8 cellular contexts compared by ENCODE assay signal in the genomic region with DNA sequence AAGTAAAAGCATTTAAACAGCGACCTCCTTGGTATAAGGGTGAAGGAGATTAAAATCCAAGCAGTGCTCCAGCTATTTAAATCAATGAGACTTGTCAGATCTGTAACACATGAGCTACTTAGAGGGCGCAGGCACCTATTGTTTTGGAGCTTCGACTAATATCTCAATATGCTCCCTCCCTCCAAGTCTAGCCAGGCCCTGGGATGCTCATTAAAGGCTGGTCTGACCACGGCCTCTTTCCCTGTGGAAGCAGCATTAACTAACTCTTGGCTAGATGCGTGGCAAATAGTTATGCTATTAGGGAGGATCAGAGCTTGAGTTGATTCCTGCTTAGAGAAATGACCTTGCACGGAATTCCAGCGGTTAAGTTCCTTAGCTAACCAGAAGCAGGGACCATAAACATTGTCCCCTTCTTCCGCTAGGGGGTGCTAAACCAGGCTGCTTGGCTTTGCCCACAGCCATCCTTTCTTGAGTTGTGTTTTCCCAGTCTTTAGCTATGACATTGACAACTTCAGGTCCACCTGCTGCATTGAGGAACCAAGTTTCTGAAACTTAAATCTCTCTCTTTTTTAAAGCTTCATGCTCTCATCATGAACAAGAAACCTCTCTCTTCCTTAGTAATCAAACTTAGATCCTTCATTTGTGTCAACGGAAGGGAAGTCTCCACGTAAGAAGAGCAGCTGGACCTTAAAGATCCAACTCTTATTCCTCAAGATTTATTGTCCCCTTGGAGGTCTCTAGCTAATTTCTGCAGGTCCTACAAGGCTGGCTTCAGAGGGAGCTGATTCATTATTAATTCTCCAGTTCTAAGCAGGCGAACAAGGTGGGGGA.
DNase-seq lines count a peak whose midpoint lies in the region; ATAC-seq, FAIRE-seq and TF ChIP-seq lines count a peak whose summit lies in the region.

No MANE protein-coding gene starts in this region.

- no peak overlapping the region for H2AFZ ChIP-seq in hepatocyte

- WGBS in hepatocyte (ENCODE audit: low lambda C conversion rate, missing lambda C conversion rate), result 49% methylated on average over 11 of the region's 11 CpGs

- H3K79me2 ChIP-seq in hepatocyte, result no peaks in the 10 kb centered on the region

- H4K20me1 ChIP-seq in hepatocyte (ENCODE audit: insufficient read depth, poor library complexity, severe bottlenecking), result no peaks in the 10 kb centered on the region

- H3K9me2 ChIP-seq in hepatocyte (replicated peaks; ENCODE audit: insufficient read depth), result no peaks in the 10 kb centered on the region

- TF ChIP-seq POLR2A in GM12892 (IDR thresholded peaks at IDR 0.05; ENCODE audit: low read depth, low read length), result no peak

- DNase-seq in AG04450 (ENCODE audit: low read depth, low spot score) (no peak), GM12892 (ENCODE audit: insufficient read length) (no peak), T-helper 9 cell (peak; percentile 0), hepatocyte (ENCODE audit: low spot score) (peak; percentile 56), putamen (ENCODE audit: low spot score) (no peak)

- ATAC-seq in HG03378 (IDR thresholded peaks at IDR 0.05; ENCODE audit: unreplicated experiment), result peak; percentile 54
- no peak for ATAC-seq in GM18873 (IDR thresholded peaks at IDR 0.05; ENCODE audit: low FRiP score, unreplicated experiment)
- no peak for ATAC-seq in HG02970 (IDR thresholded peaks at IDR 0.05; ENCODE audit: low FRiP score, unreplicated experiment)

- CTCF ChIA-PET in AG04450 (lab: Charles Lee), result interaction anchor here (0.9 to 4.2 kb wide), 10 partner anchors 10 to 1322 kb away, joined by 3 to 29 read pairs (median 5); no protein-coding TSS in a partner anchor

- peak; percentile 67 for FAIRE-seq in GM12892 (lab: Jason Lieb, UNC)

- TF ChIP-seq CTCF in AG04450 (IDR thresholded peaks at IDR 0.05; ENCODE audit: low read depth, low read length), result peak; percentile 57
- TF ChIP-seq CTCF in hepatocyte (IDR thresholded peaks at IDR 0.05; ENCODE audit: poor library complexity), result peak; percentile 58

- peaks cover 18% of the 10 kb centered on the region for H3K4me1 ChIP-seq in hepatocyte (ENCODE audit: insufficient read depth)

- H3K27me3 ChIP-seq in AG04450 (ENCODE audit: control insufficient read depth, insufficient read depth, low read length) (peaks cover 6% of the 10 kb centered on the region), hepatocyte (no peaks in the 10 kb centered on the region)

- no peaks in the 10 kb centered on the region for H3K36me3 ChIP-seq in hepatocyte (replicated peaks; ENCODE audit: insufficient read depth, low read depth)

- H3K27ac ChIP-seq in AG04450 (ENCODE audit: low read depth, low read length) (no peak overlapping the region), hepatocyte (peak overlapping the region; percentile 63)

- POLR2A ChIA-PET in AG04450 (lab: Yijun Ruan, JAX), result no interaction called here

- H3K4me3 ChIP-seq in AG04450 (ENCODE audit: low read depth, low read length) (no peak overlapping the region), hepatocyte (no peak overlapping the region)

- H3K9me3 ChIP-seq in AG04450 (ENCODE audit: control insufficient read depth, insufficient read depth, low read length), result peaks cover 4% of the 10 kb centered on the region; the same call in 1 of the 2 replicates
- H3K9me3 ChIP-seq in hepatocyte (ENCODE audit: low read depth), result no peaks in the 10 kb centered on the region

- peak overlapping the region; percentile 50 for H3K4me2 ChIP-seq in hepatocyte

Comparison
In these comparisons a context has a peak if more than half of its experiments do, and no peak if none do; other contexts are left out.
1. DNase-seq: peak in T-helper 9 cell (single experiment) and hepatocyte (single experiment); none in AG04450 (single experiment), GM12892 (single experiment) and putamen (single experiment).